Comparison of ENCODE assay signal across 15 cellular contexts in genomic region chr6:15715060-15715459, GRCh38. TPM values are rescaled to one million over a fixed set of nuclear protein-coding genes. Genes with fewer than 3 reads are reported as not detected.
A peak's percentile ranks its signal among the peaks of the same experiment; 100 is the strongest.
DNase-seq lines count a peak whose midpoint lies in the region; ATAC-seq lines count a peak whose summit lies in the region.
"Had no signal": no experiment of that assay in that cellular context is flagged by ENCODE, and none has a peak within 500 bp of the region (broad histone marks: within the 10 kb centered on the region; RNA-seq: fewer than 3 reads in every experiment).

No MANE protein-coding gene starts in this region.

- POLR2A ChIA-PET in activated CD4-positive, alpha-beta memory T cell treated with anti-CD3 and anti-CD28 coated beads for 36 hours (lab: Charles Lee), result no interaction called here
- POLR2A ChIA-PET in activated CD4-positive, alpha-beta memory T cell treated with anti-CD3 and anti-CD28 coated beads, Interleukin-2, amount 10 ng/mL, durations not matched to agents 7 days and 5 days (lab: Charles Lee), result no interaction called here

- H3K36me3 Mint-ChIP-seq in activated CD4-positive, alpha-beta memory T cell treated with anti-CD3 and anti-CD28 coated beads for 36 hours, result peaks cover 9% of the 10 kb centered on the region
- peaks cover 2% of the 10 kb centered on the region for H3K36me3 Mint-ChIP-seq in activated CD4-positive, alpha-beta memory T cell treated with anti-CD3 and anti-CD28 coated beads, Interleukin-2, amount 10 ng/mL, durations not matched to agents 7 days and 5 days (ENCODE audit: low read depth)
- peaks cover 8% of the 10 kb centered on the region for H3K36me3 Mint-ChIP-seq in stimulated activated memory B cell treated with anti-CD40 and anti-IgM and Interleukin-4, amounts not matched to agents 10 μg/mL and 1 μg/mL and 100 μg/mL, for 72 hours

- CTCF ChIA-PET in activated CD4-positive, alpha-beta memory T cell treated with anti-CD3 and anti-CD28 coated beads for 36 hours (lab: Charles Lee), result interaction anchor here (0.7 to 1.7 kb wide), 2 partner anchors 23 to 165 kb away, joined by 3 to 5 read pairs; no protein-coding TSS in a partner anchor
- CTCF ChIA-PET in activated CD4-positive, alpha-beta memory T cell treated with anti-CD3 and anti-CD28 coated beads, Interleukin-2, amount 10 ng/mL, durations not matched to agents 7 days and 5 days (lab: Charles Lee), result no interaction called here

- H3K27me3 Mint-ChIP-seq in activated CD4-positive, alpha-beta memory T cell treated with anti-CD3 and anti-CD28 coated beads for 36 hours, result peaks cover 14% of the 10 kb centered on the region
- H3K27me3 Mint-ChIP-seq in activated CD4-positive, alpha-beta memory T cell treated with anti-CD3 and anti-CD28 coated beads, Interleukin-2, amount 10 ng/mL, durations not matched to agents 7 days and 5 days, result peaks cover 2% of the 10 kb centered on the region
- peaks cover 10% of the 10 kb centered on the region for H3K27me3 Mint-ChIP-seq in stimulated activated memory B cell treated with anti-CD40 and anti-IgM and Interleukin-4, amounts not matched to agents 10 μg/mL and 1 μg/mL and 100 μg/mL, for 72 hours

- intact Hi-C loops in activated CD4-positive, alpha-beta memory T cell treated with anti-CD3 and anti-CD28 coated beads for 36 hours (cut with micrococcal nuclease), result loop anchor here (1.0 kb wide), 5 partner anchors 20 to 199 kb away; no protein-coding TSS in a partner anchor

- peaks cover 9% of the 10 kb centered on the region for H3K9me3 Mint-ChIP-seq in activated CD4-positive, alpha-beta memory T cell treated with anti-CD3 and anti-CD28 coated beads for 36 hours
- peaks cover 9% of the 10 kb centered on the region for H3K9me3 Mint-ChIP-seq in activated CD4-positive, alpha-beta memory T cell treated with anti-CD3 and anti-CD28 coated beads, Interleukin-2, amount 10 ng/mL, durations not matched to agents 7 days and 5 days
- peaks cover 12% of the 10 kb centered on the region for H3K9me3 Mint-ChIP-seq in stimulated activated memory B cell treated with anti-CD40 and anti-IgM and Interleukin-4, amounts not matched to agents 10 μg/mL and 1 μg/mL and 100 μg/mL, for 72 hours

- no peak for ATAC-seq in stimulated activated memory B cell treated with anti-CD40 and anti-IgM and Interleukin-4, amounts not matched to agents 10 μg/mL and 1 μg/mL and 100 μg/mL, for 72 hours

- peak; percentile 70 for DNase-seq in activated CD4-positive, alpha-beta memory T cell treated with anti-CD3 and anti-CD28 coated beads for 36 hours
- DNase-seq in activated CD4-positive, alpha-beta memory T cell treated with anti-CD3 and anti-CD28 coated beads, Interleukin-2, amount 10 ng/mL, durations not matched to agents 7 days and 5 days, result no peak
- DNase-seq in HT1080 (ENCODE audit: low read depth) (peak; percentile 53), astrocyte of the hippocampus (ENCODE audit: low read depth, low spot score) (peak; percentile 12), renal cortical epithelial cell (ENCODE audit: low read depth) (peak; percentile 86), NCI-H2196 treated with DMSO at 0.1 percent for 48 hours (lab: John Stamatoyannopoulos, UW; ENCODE audit: unreplicated experiment) (no peak), NCI-H187 (lab: John Stamatoyannopoulos, UW) (no peak)
- DNase-seq: activated CD4-positive, CD25-positive, alpha-beta regulatory T cell; cortex of kidney; NCI-H345; occipital lobe; spleen; upper lobe of left lung had no signal

- peak overlapping the region; percentile 54 for H3K27ac Mint-ChIP-seq in activated CD4-positive, alpha-beta memory T cell treated with anti-CD3 and anti-CD28 coated beads for 36 hours
- H3K27ac Mint-ChIP-seq in activated CD4-positive, alpha-beta memory T cell treated with anti-CD3 and anti-CD28 coated beads, Interleukin-2, amount 10 ng/mL, durations not matched to agents 7 days and 5 days, result no peak overlapping the region
- H3K27ac Mint-ChIP-seq in stimulated activated memory B cell treated with anti-CD40 and anti-IgM and Interleukin-4, amounts not matched to agents 10 μg/mL and 1 μg/mL and 100 μg/mL, for 72 hours, result no peak overlapping the region
- H3K27ac Mint-ChIP-seq: memory B cell had no signal

- no peak overlapping the region for H3K4me3 Mint-ChIP-seq in activated CD4-positive, alpha-beta memory T cell treated with anti-CD3 and anti-CD28 coated beads for 36 hours
- H3K4me3 Mint-ChIP-seq in activated CD4-positive, alpha-beta memory T cell treated with anti-CD3 and anti-CD28 coated beads, Interleukin-2, amount 10 ng/mL, durations not matched to agents 7 days and 5 days, result no peak overlapping the region
- no peak overlapping the region for H3K4me3 Mint-ChIP-seq in stimulated activated memory B cell treated with anti-CD40 and anti-IgM and Interleukin-4, amounts not matched to agents 10 μg/mL and 1 μg/mL and 100 μg/mL, for 72 hours
- H3K4me3 Mint-ChIP-seq: memory B cell had no signal

- H3K4me1 Mint-ChIP-seq in activated CD4-positive, alpha-beta memory T cell treated with anti-CD3 and anti-CD28 coated beads for 36 hours (ENCODE audit: low read depth), result peaks cover 21% of the 10 kb centered on the region
- peaks cover 6% of the 10 kb centered on the region for H3K4me1 Mint-ChIP-seq in activated CD4-positive, alpha-beta memory T cell treated with anti-CD3 and anti-CD28 coated beads, Interleukin-2, amount 10 ng/mL, durations not matched to agents 7 days and 5 days
- H3K4me1 Mint-ChIP-seq in stimulated activated memory B cell treated with anti-CD40 and anti-IgM and Interleukin-4, amounts not matched to agents 10 μg/mL and 1 μg/mL and 100 μg/mL, for 72 hours, result no peaks in the 10 kb centered on the region
- H3K4me1 Mint-ChIP-seq: memory B cell had no signal

RNA-seq across cellular contexts. Expression of gene DTNBP1, which starts 52.2 kb away (rescaled TPM):
- 10 to 100 TPM; 22.9 to 24.3 TPM for total RNA-seq in activated CD4-positive, alpha-beta memory T cell treated with anti-CD3 and anti-CD28 coated beads for 36 hours
- total RNA-seq in activated CD4-positive, alpha-beta memory T cell treated with anti-CD3 and anti-CD28 coated beads, Interleukin-2, amount 10 ng/mL, durations not matched to agents 7 days and 5 days, result 10 to 100 TPM; 26.5 to 27.9 TPM
- total RNA-seq in HT1080 (2014; rRNA removed; shearing (Covaris generic)), result 3.3 and 11.9 TPM in 2 replicates
- polyA plus RNA-seq in HT1080 (2015; cell fraction: cytosol; rRNA removed), result 13.3 and 14.3 TPM in 2 replicates
- polyA plus RNA-seq in HT1080 (2015; cell fraction: nucleus; rRNA removed), result 12.1 and 12.8 TPM in 2 replicates
- 4.2 and 15.1 TPM in 2 replicates for total RNA-seq in renal cortical epithelial cell

Comparison
In these comparisons a context has a peak if more than half of its experiments do, and no peak if none do; other contexts are left out.
1. DNase-seq: peak in activated CD4-positive, alpha-beta memory T cell treated with anti-CD3 and anti-CD28 coated beads for 36 hours (single experiment), HT1080 (single experiment), astrocyte of the hippocampus (single experiment) and renal cortical epithelial cell (single experiment); none in activated CD4-positive, alpha-beta memory T cell treated with anti-CD3 and anti-CD28 coated beads, Interleukin-2, amount 10 ng/mL, durations not matched to agents 7 days and 5 days (single experiment), NCI-H2196 treated with DMSO at 0.1 percent for 48 hours (single experiment) and NCI-H187 (0 of 2).